In genomic region chr6:33289784-33290315, GRCh38 we compare ENCODE assay signal across 8 cellular contexts. TPM values are rescaled to one million over a fixed set of nuclear protein-coding genes. Genes with fewer than 3 reads are reported as not detected.
DNase-seq lines count a peak whose midpoint lies in the region; ATAC-seq and FAIRE-seq lines count a peak whose summit lies in the region.

No MANE protein-coding gene starts in this region.

- DNase-seq in caudate nucleus (lab: John Stamatoyannopoulos, UW) (peak in 2 of 61 donors; percentile 47 to 54), superior temporal gyrus (ENCODE audit: extremely low spot score) (no peak), urothelium cell line (ENCODE audit: low spot score) (no peak), AG08395 (ENCODE audit: low spot score) (no peak)

- no peak for FAIRE-seq in urothelium cell line (lab: Jason Lieb, UNC)

- H3K27me3 ChIP-seq in HUES64 (ENCODE audit: insufficient read depth, low read length) (no peaks in the 10 kb centered on the region), muscle layer of colon (ENCODE audit: control insufficient read depth in 1 of 2, insufficient read depth in 2 of 2, low read length in 2 of 2) (no peaks in the 10 kb centered on the region)

- H3K27ac ChIP-seq in HUES64 (ENCODE audit: low read depth, low read length) (peak overlapping the region; percentile 53; the same call in 1 of the 2 replicates), caudate nucleus (ENCODE audit: low read depth, low read length) (peak overlapping the region; percentile 90), muscle layer of colon (ENCODE audit: low read depth, low read length) (peak overlapping the region; percentile 91)

- ATAC-seq in GM18873 (IDR thresholded peaks at IDR 0.05; ENCODE audit: low FRiP score, unreplicated experiment) = peak; percentile 6
- no peak for ATAC-seq in GM21447 (IDR thresholded peaks at IDR 0.05; ENCODE audit: unreplicated experiment)

- H3K9me3 ChIP-seq in HUES64 (ENCODE audit: insufficient read depth, low read depth, low read length) (no peaks in the 10 kb centered on the region), muscle layer of colon (ENCODE audit: low read length) (no peaks in the 10 kb centered on the region)

- H3K4me1 ChIP-seq in HUES64 (ENCODE audit: insufficient read depth, low read length) (peaks cover 8% of the 10 kb centered on the region; the same call in 1 of the 2 replicates), muscle layer of colon (ENCODE audit: insufficient read depth, low read length) (peaks cover 19% of the 10 kb centered on the region)

- H3K4me3 ChIP-seq in HUES64 (ENCODE audit: low read length) (peak overlapping the region; percentile 97), muscle layer of colon (ENCODE audit: low read depth in 1 of 2, low read length in 2 of 2) (peak overlapping the region; percentile 79 to 83)

- H3K9ac ChIP-seq in HUES64 (ENCODE audit: low read depth, low read length) (peak overlapping the region; percentile 90), muscle layer of colon (ENCODE audit: low read length) (peak overlapping the region; percentile 65)

- peaks cover 61% of the 10 kb centered on the region for H3K36me3 ChIP-seq in HUES64 (ENCODE audit: insufficient read depth, low read length)
- H3K36me3 ChIP-seq in muscle layer of colon (ENCODE audit: insufficient read depth, low read length) = peaks cover 51% of the 10 kb centered on the region

- WGBS in HUES64 = 0% methylated on average over 13 of the region's 14 CpGs

RNA-seq across cellular contexts. Expression of gene PFDN6, which starts 0.4 kb away (rescaled TPM):
- polyA plus RNA-seq in HUES64 (2013, experiment 1 of 2) = 90.9 TPM
- polyA plus RNA-seq in HUES64 (2013, experiment 2 of 2) = 95.3 TPM

RNA-seq across cellular contexts. Expression of gene WDR46, which starts 0.8 kb away (rescaled TPM):
- polyA plus RNA-seq in HUES64 (2013, experiment 1 of 2) = 69.4 TPM
- polyA plus RNA-seq in HUES64 (2013, experiment 2 of 2) = 54.5 TPM

RNA-seq across cellular contexts. Expression of gene RGL2, which starts 8.9 kb away (rescaled TPM):
- polyA plus RNA-seq in HUES64 (2013, experiment 1 of 2) = 32.0 TPM
- 39.1 TPM for polyA plus RNA-seq in HUES64 (2013, experiment 2 of 2)

RNA-seq across cellular contexts. Expression of gene B3GALT4, which starts 12.9 kb away (rescaled TPM):
- polyA plus RNA-seq in HUES64 (2013, experiment 1 of 2) = 1.5 TPM
- 2.3 TPM for polyA plus RNA-seq in HUES64 (2013, experiment 2 of 2)

RNA-seq across cellular contexts. Expression of gene RPS18, which starts 18.0 kb away (rescaled TPM):
- 3,079 TPM for polyA plus RNA-seq in HUES64 (2013, experiment 1 of 2)
- 3,172 TPM for polyA plus RNA-seq in HUES64 (2013, experiment 2 of 2)
